1 cellular context compared by ENCODE assay signal in genomic region chr20:35066194-35066593, GRCh38.
TF ChIP-seq lines count a peak whose summit lies in the region.

No MANE protein-coding gene starts in this region.

TF ChIP-seq in WTC11, 78 proteins besides CTCF, POLR2A, EP300 and RAD21 (continued from another document):
- no peak for TF ChIP-seq ZNF532 (CRISPR knock-in tag; IDR thresholded peaks at IDR 0.05; ENCODE audit: borderline replicate concordance)
- TF ChIP-seq TCF7 (CRISPR knock-in tag; IDR thresholded peaks at IDR 0.05; ENCODE audit: low read depth), result no peak
- no peak for TF ChIP-seq ZSCAN18 (CRISPR knock-in tag; IDR thresholded peaks at IDR 0.05)
TF ChIP-seq in WTC11: peak in this region for 0.
